ENCODE assay signal across 21 cellular contexts in genomic region chr10:35594115-35594849, GRCh38. TPM values are rescaled to one million over a fixed set of nuclear protein-coding genes. Genes with fewer than 3 reads are reported as not detected.
"Had no signal": no experiment of that assay in that cellular context is flagged by ENCODE, and none has a peak within 500 bp of the region (broad histone marks: within the 10 kb centered on the region; RNA-seq: fewer than 3 reads in every experiment).

No MANE protein-coding gene starts in this region.

- DNase-seq: activated CD4-positive, alpha-beta T cell treated with anti-CD3 and anti-CD28 coated beads, Interleukin-2, amount 10 ng/mL, durations not matched to agents 7 days and 5 days; activated CD8-positive, alpha-beta T cell treated with anti-CD3 and anti-CD28 coated beads, Interleukin-2, amount 10 ng/mL, durations not matched to agents 7 days and 5 days; activated T-cell treated with anti-CD3 and anti-CD28 coated beads, Interleukin-2, amount 50 U/mL, for 4 hours; gastrocnemius medialis; pancreas; right lobe of liver; small intestine; stimulated activated CD4-positive, alpha-beta T cell treated with anti-CD3 and anti-CD28 coated beads, Interleukin-15, amount 100 ng/mL, for 24 hours; stimulated activated CD4-positive, alpha-beta T cell treated with anti-CD3 and anti-CD28 coated beads, Interleukin-2, amount 100 ng/mL, for 48 hours; stimulated activated naive CD8-positive, alpha-beta T cell treated with anti-CD3 and anti-CD28 coated beads, Interleukin-15, amount 100 ng/mL, for 72 hours; T1000; trophoblast cell had no signal

- H3K4me3 ChIP-seq: ascending aorta, coronary artery, gastrocnemius medialis, lung, pancreas, right lobe of liver, suprapubic skin, vagina had no signal

- ATAC-seq: activated CD8-positive, alpha-beta T cell treated with anti-CD3 and anti-CD28 coated beads, Interleukin-2, amount 10 ng/mL, durations not matched to agents 7 days and 5 days; activated T-cell treated with anti-CD3 and anti-CD28 coated beads, Interleukin-2, amount 50 U/mL, for 4 hours; esophagus mucosa; gastrocnemius medialis; left lobe of liver; pancreas; right lobe of liver; stimulated activated naive CD8-positive, alpha-beta T cell treated with anti-CD3 and anti-CD28 coated beads, Interleukin-15, amount 100 ng/mL, for 72 hours had no signal

- FAIRE-seq: endometrium, keratinocyte, pancreas, small intestine had no signal

- H3K27me3 ChIP-seq: ascending aorta, pancreas, right lobe of liver, vagina had no signal

- H3K36me3 ChIP-seq: ascending aorta, gastrocnemius medialis, pancreas, right lobe of liver, suprapubic skin, vagina had no signal

- H3K27ac ChIP-seq: ascending aorta, coronary artery, gastrocnemius medialis, pancreas, right lobe of liver, suprapubic skin, vagina had no signal

- H3K4me1 ChIP-seq: ascending aorta, gastrocnemius medialis, pancreas, right lobe of liver, suprapubic skin, vagina had no signal

- H3K9me3 ChIP-seq: gastrocnemius medialis, pancreas, right lobe of liver, suprapubic skin, vagina had no signal

RNA-seq across cellular contexts. Expression of gene GJD4, which starts 10.9 kb away (rescaled TPM):
- polyA plus RNA-seq: keratinocyte had no signal
